In genomic region chr2:60556441-60556997, GRCh38 we compare ENCODE assay signal across 8 cellular contexts. TPM values are rescaled to one million over a fixed set of nuclear protein-coding genes. Genes with fewer than 3 reads are reported as not detected.
DNase-seq lines count a peak whose midpoint lies in the region; ATAC-seq and TF ChIP-seq lines count a peak whose summit lies in the region.

No MANE protein-coding gene starts in this region.

- CTCF ChIA-PET in CD4-positive, alpha-beta memory T cell (lab: Charles Lee; ENCODE audit: partially characterized antibody): interaction anchor here (1.1 kb wide), 1 partner anchor 26 kb away, joined by 5 read pairs; no protein-coding TSS in a partner anchor

- H3K9me3 Mint-ChIP-seq in CD4-positive, alpha-beta memory T cell: peaks cover 0 to 5% (median 0%) of the 10 kb centered on the region in 8 donors
- H3K9me3 Mint-ChIP-seq in IgD-negative memory B cell: no peaks in the 10 kb centered on the region

- H3K27ac ChIP-seq in CD4-positive, alpha-beta memory T cell (ENCODE audit: low read depth, low read length): no peak overlapping the region
- H3K27ac ChIP-seq in brain microvascular endothelial cell: no peak overlapping the region

- H3K36me3 ChIP-seq in CD4-positive, alpha-beta memory T cell (ENCODE audit: insufficient read depth, low read length): no peaks in the 10 kb centered on the region
- H3K36me3 ChIP-seq in brain microvascular endothelial cell (replicated peaks) (no peaks in the 10 kb centered on the region), mucosa of descending colon (ENCODE audit: low read depth) (no peaks in the 10 kb centered on the region)

- no peak overlapping the region for H3K27ac Mint-ChIP-seq in CD4-positive, alpha-beta memory T cell
- H3K27ac Mint-ChIP-seq in IgD-negative memory B cell: peak overlapping the region; percentile 84 to 94 (median 91)

- H3K4me3 ChIP-seq in CD4-positive, alpha-beta memory T cell (ENCODE audit: low read length in 2 of 2): peak overlapping the region in 1 of 2 donors; percentile 22
- peak overlapping the region; percentile 37 for H3K4me3 ChIP-seq in brain microvascular endothelial cell (ENCODE audit: low read depth, low read length)
- no peak overlapping the region for H3K4me3 ChIP-seq in mucosa of descending colon

- no peaks in the 10 kb centered on the region for H3K9me3 ChIP-seq in CD4-positive, alpha-beta memory T cell (ENCODE audit: control insufficient read depth in 1 of 2, low read length in 2 of 2)
- H3K9me3 ChIP-seq in mucosa of descending colon: no peaks in the 10 kb centered on the region

- H3K4me3 Mint-ChIP-seq in CD4-positive, alpha-beta memory T cell: peak overlapping the region in 7 of 8 donors; percentile 25 to 95 (median 77)
- peak overlapping the region; percentile 85 to 99 (median 96) for H3K4me3 Mint-ChIP-seq in IgD-negative memory B cell

- POLR2A ChIA-PET in CD4-positive, alpha-beta memory T cell (lab: Charles Lee; ENCODE audit: partially characterized antibody): no interaction called here

- peaks cover 44% of the 10 kb centered on the region for H3K4me1 ChIP-seq in CD4-positive, alpha-beta memory T cell (ENCODE audit: insufficient read depth, low read length)
- peaks cover 16% of the 10 kb centered on the region for H3K4me1 ChIP-seq in mucosa of descending colon (ENCODE audit: low read depth)

- TF ChIP-seq POLR2A in GM18505 (IDR thresholded peaks at IDR 0.05; ENCODE audit: borderline replicate concordance, extremely low read depth, insufficient read depth, insufficient read length): no peak

- H3K36me3 Mint-ChIP-seq in CD4-positive, alpha-beta memory T cell: no peaks in the 10 kb centered on the region
- no peaks in the 10 kb centered on the region for H3K36me3 Mint-ChIP-seq in IgD-negative memory B cell

- in situ Hi-C loops in brain microvascular endothelial cell (cut with HindIII; ENCODE audit: low pct_ligation_motif_present, low sequenced_read_pairs): no loop called here

- peaks cover 13 to 39% (median 27%) of the 10 kb centered on the region in 4 donors for H3K4me1 Mint-ChIP-seq in CD4-positive, alpha-beta memory T cell
- H3K4me1 Mint-ChIP-seq in IgD-negative memory B cell: peaks cover 7 to 11% (median 7%) of the 10 kb centered on the region in 3 donors

- intact Hi-C loops in CD4-positive, alpha-beta memory T cell (cut with micrococcal nuclease): no loop called here
- intact Hi-C loops in mucosa of descending colon (cut with DNase I, micrococcal nuclease): loop anchor here (10.0 kb wide), 3 partner anchors 342 to 1532 kb away; no protein-coding TSS in a partner anchor

- TF ChIP-seq CTCF in brain microvascular endothelial cell (IDR thresholded peaks at IDR 0.05; ENCODE audit: low read depth, low read length, missing control alignments) (no peak), mucosa of descending colon (IDR thresholded peaks at IDR 0.05) (no peak)

- H3K27me3 ChIP-seq in CD4-positive, alpha-beta memory T cell (ENCODE audit: insufficient read depth, low read length): peaks cover 21% of the 10 kb centered on the region
- H3K27me3 ChIP-seq in brain microvascular endothelial cell (replicated peaks): peaks cover 18% of the 10 kb centered on the region

- ATAC-seq in mucosa of descending colon: no peak
- no peak for ATAC-seq in HG02588 (IDR thresholded peaks at IDR 0.05; ENCODE audit: unreplicated experiment)
- no peak for ATAC-seq in GM18498 (IDR thresholded peaks at IDR 0.05; ENCODE audit: unreplicated experiment)
- no peak for ATAC-seq in GM18505 (IDR thresholded peaks at IDR 0.05; ENCODE audit: unreplicated experiment)

- no peak for DNase-seq in CD4-positive, alpha-beta memory T cell
- no peak for DNase-seq in brain microvascular endothelial cell
- peak; percentile 58 to 62 (median 58) for DNase-seq in mucosa of descending colon
- no peak for DNase-seq in activated gamma-delta T cell (lab: John Stamatoyannopoulos, UW)

- H3K27me3 Mint-ChIP-seq in CD4-positive, alpha-beta memory T cell: peaks cover 37 to 50% of the 10 kb centered on the region in 2 donors
- no peaks in the 10 kb centered on the region for H3K27me3 Mint-ChIP-seq in IgD-negative memory B cell

RNA-seq across cellular contexts. Expression of gene BCL11A, which starts 3.1 kb away (rescaled TPM):
- under 1 TPM in 1 of 2 experiments, not detected in 1; 0.12 TPM for total RNA-seq in CD4-positive, alpha-beta memory T cell
- polyA plus RNA-seq in CD4-positive, alpha-beta memory T cell: 1 to 10 TPM in 1 of 2 donors, not detected in 1; 1.6 TPM
- 189 TPM for polyA plus RNA-seq in IgD-negative memory B cell
- total RNA-seq in mucosa of descending colon: 10 to 100 TPM; 22.8 to 59.6 (median 40.7) TPM

Comparison
In these comparisons a context has a peak if more than half of its experiments do, and no peak if none do; other contexts are left out.
1. DNase-seq: peak in mucosa of descending colon (3 of 3); none in CD4-positive, alpha-beta memory T cell (0 of 5), brain microvascular endothelial cell (single experiment) and activated gamma-delta T cell (single experiment).
2. H3K27ac Mint-ChIP-seq: peak in IgD-negative memory B cell (3 of 3); none in CD4-positive, alpha-beta memory T cell (0 of 7).
3. RNA of gene BCL11A, which starts 3.1 kb away (total RNA-seq): 22.8 to 59.6 TPM in mucosa of descending colon; 0.12 TPM in CD4-positive, alpha-beta memory T cell; every median in the first group is over 10 times any median in the second.